In genomic region chr10:24703700-24704099, GRCh38 we compare ENCODE assay signal across 24 cellular contexts. TPM values are rescaled to one million over a fixed set of nuclear protein-coding genes. Genes with fewer than 3 reads are reported as not detected.
DNase-seq lines count a peak whose midpoint lies in the region; ATAC-seq, FAIRE-seq and TF ChIP-seq lines count a peak whose summit lies in the region.
"Had no signal": no experiment of that assay in that cellular context is flagged by ENCODE, and none has a peak within 500 bp of the region (broad histone marks: within the 10 kb centered on the region; RNA-seq: fewer than 3 reads in every experiment).

No MANE protein-coding gene starts in this region.

- TF ChIP-seq CTCF in fibroblast of pulmonary artery (IDR thresholded peaks at IDR 0.05; ENCODE audit: low read length, missing control alignments), result no peak

- no peak for ATAC-seq in SK-N-SH treated with all-trans-retinoic acid at 6 μM for 48 hours
- ATAC-seq: activated CD8-positive, alpha-beta memory T cell treated with anti-CD3 and anti-CD28 coated beads, Interleukin-2, amount 10 ng/mL, durations not matched to agents 7 days and 5 days; left colon; stimulated activated naive CD8-positive, alpha-beta T cell treated with anti-CD3 and anti-CD28 coated beads, Interleukin-15, amount 100 ng/mL, for 72 hours had no signal

- peak; percentile 85 for DNase-seq in EL
- peak; percentile 35 for DNase-seq in fibroblast of pulmonary artery (ENCODE audit: low read depth)
- DNase-seq in skeletal muscle cell (ENCODE audit: low read depth), result peak; percentile 51
- DNase-seq in NCI-H526 treated with DMSO at 0.1 percent for 48 hours (lab: John Stamatoyannopoulos, UW), result no peak
- no peak for DNase-seq in frontal cortex (ENCODE audit: low spot score in 2 of 2)
- no peak for DNase-seq in kidney tubule cell (ENCODE audit: low spot score)
- DNase-seq: activated CD4-positive, alpha-beta T cell treated with anti-CD3 and anti-CD28 coated beads for 4 hours; activated CD8-positive, alpha-beta memory T cell treated with anti-CD3 and anti-CD28 coated beads, Interleukin-2, amount 10 ng/mL, durations not matched to agents 7 days and 5 days; BE2C; Caco-2; left colon; MG63; midbrain; NCI-H1436; NCI-H2171; OCI-M1; SHP77; stimulated activated CD4-positive, alpha-beta T cell treated with anti-CD3 and anti-CD28 coated beads, Interleukin-4, amount 100 ng/mL, for 4 hours; stimulated activated naive CD8-positive, alpha-beta T cell treated with anti-CD3 and anti-CD28 coated beads, Interleukin-15, amount 100 ng/mL, for 72 hours; T-helper 1 cell had no signal

- H3K4me3 ChIP-seq in fibroblast of pulmonary artery (replicated peaks; ENCODE audit: low read depth, low read length) (no peak overlapping the region), skeletal muscle cell (ENCODE audit: low read depth, low read length) (no peak overlapping the region)
- H3K4me3 ChIP-seq: MG63, tibial nerve had no signal

- FAIRE-seq in frontal cortex (lab: Jason Lieb, UNC), result no peak
- FAIRE-seq: bronchial epithelial cell, endothelial cell of umbilical vein had no signal

TF ChIP-seq in SK-N-SH treated with all-trans-retinoic acid at 6 μM for 48 hours, 23 proteins besides CTCF, POLR2A, EP300 and RAD21:
- no peak for TF ChIP-seq CSRNP3 (CRISPR knock-in tag; IDR thresholded peaks at IDR 0.05)
- TF ChIP-seq TCF4 (CRISPR knock-in tag; IDR thresholded peaks at IDR 0.05; ENCODE audit: borderline replicate concordance), result peak; percentile 60; the same call in 1 of the 2 replicates

RNA-seq across cellular contexts. Expression of gene ARHGAP21, which starts 20.0 kb away (rescaled TPM):
- 228 TPM for total RNA-seq in frontal cortex

Comparison
In these comparisons a context has a peak if more than half of its experiments do, and no peak if none do; other contexts are left out.
1. DNase-seq: peak in EL (single experiment), fibroblast of pulmonary artery (single experiment) and skeletal muscle cell (single experiment); none in NCI-H526 treated with DMSO at 0.1 percent for 48 hours (single experiment), frontal cortex (0 of 2) and kidney tubule cell (single experiment).